ENCODE assay signal across 9 cellular contexts in the genomic region with DNA sequence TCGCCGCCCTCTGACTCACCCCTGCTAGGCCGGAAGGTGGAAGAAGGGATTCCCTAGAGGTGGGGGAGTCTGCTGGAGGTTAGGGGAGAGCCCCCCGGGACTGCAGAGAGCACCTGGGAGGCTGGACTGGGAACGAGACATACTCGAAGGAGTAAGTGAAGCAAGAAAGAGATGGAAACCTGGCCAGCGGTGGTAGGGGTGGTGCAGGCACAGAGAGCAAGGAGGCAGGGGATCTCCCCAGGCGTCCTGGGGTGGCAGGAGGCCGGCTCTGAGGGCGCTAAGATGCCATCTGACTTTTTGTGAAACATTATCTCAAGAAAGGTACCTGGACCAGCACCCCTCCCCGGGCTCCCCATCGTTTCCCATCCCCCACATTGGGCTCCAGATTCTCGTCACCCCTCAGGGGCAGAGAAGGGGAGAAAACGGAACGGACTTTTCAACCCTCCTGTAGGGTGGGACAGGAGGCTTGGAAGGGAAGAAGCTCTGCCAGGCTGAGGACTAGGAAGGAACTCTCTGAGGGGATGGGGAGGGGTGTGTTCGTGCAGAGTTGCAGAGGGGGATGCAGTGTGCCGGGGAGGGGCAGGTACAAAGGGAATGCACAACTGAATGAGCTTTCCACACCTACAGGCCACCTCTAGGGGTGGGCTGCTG. TPM values are rescaled to one million over a fixed set of nuclear protein-coding genes. Genes with fewer than 3 reads are reported as not detected.
DNase-seq lines count a peak whose midpoint lies in the region; ATAC-seq, FAIRE-seq and TF ChIP-seq lines count a peak whose summit lies in the region.
"Had no signal": no experiment of that assay in that cellular context is flagged by ENCODE, and none has a peak within 500 bp of the region (broad histone marks: within the 10 kb centered on the region; RNA-seq: fewer than 3 reads in every experiment).

No MANE protein-coding gene starts in this region.

- no peak overlapping the region for H2BK12ac ChIP-seq in mesenchymal stem cell (ENCODE audit: low read length in 2 of 2)

- H2AK5ac ChIP-seq in mesenchymal stem cell (ENCODE audit: low read length, severe bottlenecking): no peak overlapping the region

- peak overlapping the region; percentile 37 for H3K4me3 ChIP-seq in A549
- peak overlapping the region; percentile 60 for H3K4me3 ChIP-seq in GM23248
- H3K4me3 ChIP-seq in K562: no peak overlapping the region
- H3K4me3 ChIP-seq in mesenchymal stem cell (ENCODE audit: insufficient read depth in 1 of 2, low read depth in 1 of 2, low read length in 2 of 2): peak overlapping the region in 1 of 2 experiments; percentile 70

- CTCF ChIA-PET in A549 (lab: Yijun Ruan, JAX): interaction anchor here (1.4 to 2.6 kb wide), 6 partner anchors 9 to 310 kb away, joined by 3 to 15 read pairs (median 5); no protein-coding TSS in a partner anchor
- CTCF ChIA-PET in K562 (lab: Yijun Ruan, JAX; ENCODE audit: low intra/inter-chr PET ratio): interaction anchor here (0.5 kb wide), 1 partner anchor 113 kb away, joined by 3 read pairs; no protein-coding TSS in a partner anchor

- intact Hi-C loops in K562 (cut with micrococcal nuclease): no loop called here

- POLR2A ChIA-PET in A549 (lab: Yijun Ruan, JAX) (interaction anchor here (0.5 to 1.4 kb wide), 4 partner anchors 9 to 40 kb away, joined by 3 to 6 read pairs (median 6); a partner anchor contains a TSS), K562 (lab: Yijun Ruan, JAX) (interaction anchor here (0.6 to 2.3 kb wide), 3 partner anchors 9 to 503 kb away, joined by 3 to 11 read pairs (median 3); no protein-coding TSS in a partner anchor)

- no peak overlapping the region for H3K27ac ChIP-seq in A549
- no peak overlapping the region for H3K27ac ChIP-seq in GM23248
- no peak overlapping the region for H3K27ac ChIP-seq in K562 (ENCODE audit: extremely low read depth, low read depth, low read length)
- H3K27ac ChIP-seq in mesenchymal stem cell (ENCODE audit: low read length, poor library complexity, severe bottlenecking): no peak overlapping the region
- H3K27ac ChIP-seq: transverse colon had no signal

- H3K9me1 ChIP-seq in K562 (ENCODE audit: control insufficient read depth, insufficient read depth, low read length): no peaks in the 10 kb centered on the region

- H2AFZ ChIP-seq in GM23248 (no peak overlapping the region), K562 (ENCODE audit: low read depth, low read length) (no peak overlapping the region), mesenchymal stem cell (ENCODE audit: low read depth, low read length) (no peak overlapping the region)

- TF ChIP-seq RAD21 in A549 (conservative IDR thresholded peaks at IDR 0.05 in 1 of 2, IDR thresholded peaks at IDR 0.05 in 1 of 2) (no peak), K562 (CRISPR knock-in tag; conservative IDR thresholded peaks at IDR 0.05 in 1 of 2, IDR thresholded peaks at IDR 0.05 in 1 of 2) (no peak)

- TF ChIP-seq EP300 in A549 (IDR thresholded peaks at IDR 0.05): no peak
- TF ChIP-seq EP300 in K562 (IDR thresholded peaks at IDR 0.05; ENCODE audit: low read length): no peak

- no peak overlapping the region for H3K4ac ChIP-seq in mesenchymal stem cell (ENCODE audit: low read depth in 1 of 2, low read length in 2 of 2)

- H2BK120ac ChIP-seq in mesenchymal stem cell (ENCODE audit: low read depth, low read length): no peak overlapping the region

- H3K9ac ChIP-seq in GM23248: no peak overlapping the region
- H3K9ac ChIP-seq in K562 (ENCODE audit: insufficient read depth in 1 of 2, low read depth in 2 of 2, low read length in 2 of 2): 0 out of 4 replicates have a peak overlapping the region, but pooled peaks of 1 of the 2 experiments have one; percentile 32
- no peak overlapping the region for H3K9ac ChIP-seq in mesenchymal stem cell (ENCODE audit: low read length)

- H3K4me1 ChIP-seq in A549 (0 out of 3 replicates have a peak, but pooled peaks cover 4% of the 10 kb centered on the region), GM23248 (ENCODE audit: insufficient read depth) (no peaks in the 10 kb centered on the region), K562 (replicated peaks in 1 of 2; ENCODE audit: control insufficient read depth in 2 of 2, insufficient read depth in 2 of 2, low read length in 2 of 2) (peaks cover 0 to 17% of the 10 kb centered on the region in 2 experiments; a peak in 2 of 5 replicates), mesenchymal stem cell (ENCODE audit: control insufficient read depth, insufficient read depth, low read depth, low read length) (peaks cover 9% of the 10 kb centered on the region)

- H3F3A ChIP-seq in GM23248 (ENCODE audit: insufficient read depth): no peaks in the 10 kb centered on the region

- no peak overlapping the region for H3K14ac ChIP-seq in mesenchymal stem cell (ENCODE audit: low read length in 2 of 2)

- no peaks in the 10 kb centered on the region for H3K9me2 ChIP-seq in GM23248 (ENCODE audit: insufficient read depth)

- TF ChIP-seq POLR2A in A549 (IDR thresholded peaks at IDR 0.05; ENCODE audit: low read length): no peak
- TF ChIP-seq POLR2A in K562 (conservative IDR thresholded peaks at IDR 0.05): no peak

- peaks cover 8% of the 10 kb centered on the region for H3K27me3 ChIP-seq in GM23248 (replicated peaks; ENCODE audit: insufficient read depth)
- peaks cover 34 to 85% of the 10 kb centered on the region in 2 experiments; a peak in 4 of 5 replicates for H3K27me3 ChIP-seq in K562 (ENCODE audit: control insufficient read depth in 2 of 2, insufficient read depth in 2 of 2, low read length in 2 of 2)
- H3K27me3 ChIP-seq in mesenchymal stem cell (ENCODE audit: control insufficient read depth in 1 of 2, insufficient read depth in 1 of 2, low read length in 2 of 2): peaks cover 64 to 72% of the 10 kb centered on the region in 2 experiments

- no peak overlapping the region for H3K23ac ChIP-seq in mesenchymal stem cell (ENCODE audit: low read length in 2 of 2)

- in situ Hi-C loops in GM23248 (cut with MboI) (loop anchor here (10.0 kb wide), 1 partner anchor 317 kb away; no protein-coding TSS in a partner anchor), K562 (cut with MboI) (no loop called here)

- H3K79me1 ChIP-seq in mesenchymal stem cell (replicated peaks; ENCODE audit: low read length, poor library complexity, severe bottlenecking): no peaks in the 10 kb centered on the region

- 11% methylated on average over 15 of the region's 17 CpGs for WGBS in A549 (ENCODE audit: missing lambda C conversion rate)
- WGBS in GM23248 (ENCODE audit: low coverage in 1 of 2, low lambda C conversion rate in 2 of 2, missing lambda C conversion rate in 2 of 2), 2 experiments: 19 to 21% methylated on average over 17 of the region's 17 CpGs
- WGBS in K562 (ENCODE audit: insufficient coverage, low coverage, missing lambda C conversion rate): 10% methylated on average over 17 of the region's 17 CpGs
- WGBS in mesenchymal stem cell: 42% methylated on average over 12 of the region's 17 CpGs

- no TSS peak for BruUV-seq in K562 (replicated peaks; lab: Mats Ljungman, UMichigan)

- TF ChIP-seq CTCF in A549 (IDR thresholded peaks at IDR 0.05) (no peak), K562 (IDR thresholded peaks at IDR 0.05 in 2 of 3, conservative IDR thresholded peaks at IDR 0.05 in 1 of 3; ENCODE audit: insufficient read depth in 2 of 3, low read depth in 1 of 3, low read length in 3 of 3) (no peak)

- H3K36me3 ChIP-seq in GM23248 (ENCODE audit: low read depth) (no peaks in the 10 kb centered on the region), K562 (ENCODE audit: control insufficient read depth, insufficient read depth, low read length) (no peaks in the 10 kb centered on the region), mesenchymal stem cell (ENCODE audit: control insufficient read depth in 1 of 2, insufficient read depth in 2 of 2, low read depth in 1 of 2, low read length in 2 of 2) (no peaks in the 10 kb centered on the region)
- H3K36me3 ChIP-seq: transverse colon had no signal

- no peak overlapping the region for H2BK5ac ChIP-seq in mesenchymal stem cell (ENCODE audit: low read depth, low read length, poor library complexity, severe bottlenecking)

- DNase-seq in A549 (ENCODE audit: low read depth in 1 of 2, low spot score in 1 of 2) (no peak), GM23248 (no peak), K562 (ENCODE audit: extremely low read depth in 1 of 4, low spot score in 3 of 4) (no peak), mesenchymal stem cell (no peak), mucosa of gallbladder (ENCODE audit: low spot score) (no peak), RKO (ENCODE audit: low spot score) (no peak), NCI-H187 treated with DMSO at 0.1 percent for 48 hours (lab: John Stamatoyannopoulos, UW) (no peak), DMS53 treated with DMSO at 0.1 percent for 48 hours (lab: John Stamatoyannopoulos, UW; ENCODE audit: unreplicated experiment) (no peak)

- H4K91ac ChIP-seq in mesenchymal stem cell (ENCODE audit: low read length): no peak overlapping the region

- H3K9me3 ChIP-seq in A549 (no peaks in the 10 kb centered on the region), GM23248 (ENCODE audit: low read depth) (no peaks in the 10 kb centered on the region), K562 (replicated peaks; ENCODE audit: control insufficient read depth, insufficient read depth, low read depth, low read length) (no peaks in the 10 kb centered on the region), mesenchymal stem cell (ENCODE audit: control insufficient read depth, low read length) (no peaks in the 10 kb centered on the region)
- H3K9me3 ChIP-seq: transverse colon had no signal

- H2BK15ac ChIP-seq in mesenchymal stem cell (ENCODE audit: low read depth, poor library complexity, severe bottlenecking): no peak overlapping the region

- H3K79me2 ChIP-seq in GM23248 (ENCODE audit: insufficient read depth) (no peaks in the 10 kb centered on the region), K562 (ENCODE audit: control insufficient read depth, insufficient read depth, low read length) (no peaks in the 10 kb centered on the region)

- no peaks in the 10 kb centered on the region for H4K20me1 ChIP-seq in GM23248 (ENCODE audit: insufficient read depth)
- peaks cover 5% of the 10 kb centered on the region for H4K20me1 ChIP-seq in K562 (replicated peaks; ENCODE audit: control insufficient read depth, insufficient read depth, low read length)

- no peak for FAIRE-seq in A549 (lab: Jason Lieb, UNC)
- FAIRE-seq in K562 (lab: Jason Lieb, UNC): no peak

- H3K18ac ChIP-seq in mesenchymal stem cell (ENCODE audit: low read depth in 1 of 2, low read length in 2 of 2): no peak overlapping the region

- ATAC-seq in A549: peak; percentile 9 to 17; a peak in 3 of 6 replicates
- ATAC-seq in K562: no peak

- H3K4me2 ChIP-seq in A549 (peak overlapping the region; percentile 87), GM23248 (ENCODE audit: unreplicated experiment) (peak overlapping the region; percentile 60), K562 (ENCODE audit: insufficient read depth, low read length) (no peak overlapping the region), mesenchymal stem cell (ENCODE audit: low read length, poor library complexity, severe bottlenecking) (peak overlapping the region; percentile 33)

- H4K8ac ChIP-seq in mesenchymal stem cell (ENCODE audit: low read length): no peak overlapping the region

RNA-seq across cellular contexts. Expression of a gene that starts 0.7 kb away (rescaled TPM):
- 0.21 and 0.36 TPM in 2 replicates for polyA plus RNA-seq in A549 (2011; rRNA removed)
- polyA plus RNA-seq in A549 (2012; cell fraction: cytosol; rRNA removed): 0.17 and 0.30 TPM in 2 replicates
- 0.43 and 0.52 TPM in 2 replicates for polyA plus RNA-seq in A549 (2012; cell fraction: nucleus; rRNA removed)
- polyA plus RNA-seq in A549 (2017; fragmentation: RNase III; extraction: RNeasy Plus Mini Kit Qiagen cat#74134 plus additional on column Dnase treatment): 0.21 to 0.28 TPM (median 0.25 TPM) in 3 replicates
- 0.66 and 0.97 TPM in 2 replicates for polyA minus RNA-seq in A549 (2011; rRNA and poly(A)+ RNA removed)
- total RNA-seq in GM23248 (2014; rRNA removed; shearing (Covaris generic)): not detected in 2 replicates
- polyA plus RNA-seq in GM23248 (2016; fragmentation: Nextera tagmentation; extraction: Ambion mirVana): not detected in 2 replicates
- not detected in 2 replicates for total RNA-seq in K562 (2011; cell fraction: chromatin; rRNA removed; ENCODE audit: low replicate concordance)
- total RNA-seq in K562 (2011; cell fraction: nucleolus; rRNA removed): not detected in 2 replicates
- not detected in 2 replicates for total RNA-seq in K562 (2011; cell fraction: nucleoplasm; rRNA removed)
- not detected in 2 replicates for total RNA-seq in K562 (2014; rRNA removed)
- not detected in 2 replicates for total RNA-seq in K562 (2014; rRNA removed; fragmentation: Illumina TruSeq; extraction: Trizol)
- not detected in 2 replicates for total RNA-seq in K562 (2015; rRNA removed; fragmentation: Illumina TruSeq; extraction: Trizol)
- not detected in 2 replicates for total RNA-seq in K562 (2021)
- not detected in 2 replicates for polyA plus RNA-seq in K562 (2011; rRNA removed)
- polyA plus RNA-seq in K562 (2011; cell fraction: cytosol; rRNA removed): not detected in 2 replicates
- not detected in 2 replicates for polyA plus RNA-seq in K562 (2011; cell fraction: nucleus; rRNA removed)
- polyA plus RNA-seq in K562 (2012): 0.03 and 0.07 TPM in 2 replicates
- not detected in 2 replicates for polyA plus RNA-seq in K562 (2014; fragmentation: Illumina TruSeq; extraction: Trizol)
- polyA plus RNA-seq in K562 (2014; fragmentation: Nextera tagmentation; extraction: Ambion mirVana): under 1 TPM in 1 of 2 experiments, not detected in 1; 0.01 TPM
- not detected in 2 replicates for polyA plus RNA-seq in K562 (2014; rRNA removed)
- not detected in 2 replicates for polyA minus RNA-seq in K562 (2011; rRNA and poly(A)+ RNA removed)
- not detected in 2 replicates for polyA minus RNA-seq in K562 (2011; cell fraction: cytosol; rRNA and poly(A)+ RNA removed)
- polyA minus RNA-seq in K562 (2011; cell fraction: nucleus; rRNA and poly(A)+ RNA removed): 0.11 TPM in 1 of 2 replicates, not detected in the other
- polyA plus RNA-seq in mesenchymal stem cell (2013, experiment 1 of 2): not detected
- 0.01 TPM for polyA plus RNA-seq in mesenchymal stem cell (2013, experiment 2 of 2)
- 0.17 TPM for total RNA-seq in mucosa of gallbladder

RNA-seq across cellular contexts. Expression of a gene that starts 9.8 kb away (rescaled TPM):
- polyA plus RNA-seq in A549 (2011; rRNA removed): 17.6 and 26.6 TPM in 2 replicates
- 7.9 and 10.6 TPM in 2 replicates for polyA plus RNA-seq in A549 (2012; cell fraction: cytosol; rRNA removed)
- 5.3 and 11.3 TPM in 2 replicates for polyA plus RNA-seq in A549 (2012; cell fraction: nucleus; rRNA removed)
- polyA plus RNA-seq in A549 (2017; fragmentation: RNase III; extraction: RNeasy Plus Mini Kit Qiagen cat#74134 plus additional on column Dnase treatment): 41.9 to 49.7 TPM (median 47.2 TPM) in 3 replicates
- polyA minus RNA-seq in A549 (2011; rRNA and poly(A)+ RNA removed): 12.5 and 20.9 TPM in 2 replicates
- total RNA-seq in GM23248 (2014; rRNA removed; shearing (Covaris generic)): 31.9 and 37.9 TPM in 2 replicates
- 5.7 and 7.8 TPM in 2 replicates for polyA plus RNA-seq in GM23248 (2016; fragmentation: Nextera tagmentation; extraction: Ambion mirVana)
- total RNA-seq in K562 (2011; cell fraction: chromatin; rRNA removed; ENCODE audit: low replicate concordance): 32.4 and 54.0 TPM in 2 replicates
- 26.2 and 28.7 TPM in 2 replicates for total RNA-seq in K562 (2011; cell fraction: nucleolus; rRNA removed)
- total RNA-seq in K562 (2011; cell fraction: nucleoplasm; rRNA removed): 24.3 and 36.3 TPM in 2 replicates
- 21.6 and 25.2 TPM in 2 replicates for total RNA-seq in K562 (2014; rRNA removed)
- total RNA-seq in K562 (2014; rRNA removed; fragmentation: Illumina TruSeq; extraction: Trizol): 28.5 and 32.1 TPM in 2 replicates
- total RNA-seq in K562 (2015; rRNA removed; fragmentation: Illumina TruSeq; extraction: Trizol): 31.6 and 33.2 TPM in 2 replicates
- 58.8 and 62.4 TPM in 2 replicates for total RNA-seq in K562 (2021)
- 14.2 and 17.7 TPM in 2 replicates for polyA plus RNA-seq in K562 (2011; rRNA removed)
- 5.4 and 7.9 TPM in 2 replicates for polyA plus RNA-seq in K562 (2011; cell fraction: cytosol; rRNA removed)
- polyA plus RNA-seq in K562 (2011; cell fraction: nucleus; rRNA removed): 33.8 and 37.6 TPM in 2 replicates
- polyA plus RNA-seq in K562 (2012): 43.5 and 51.3 TPM in 2 replicates
- 39.0 and 48.3 TPM in 2 replicates for polyA plus RNA-seq in K562 (2014; fragmentation: Illumina TruSeq; extraction: Trizol)
- 10 to 100 TPM in 1 of 2 experiments, 1 to 10 TPM in 1; 8.0 to 10.6 TPM for polyA plus RNA-seq in K562 (2014; fragmentation: Nextera tagmentation; extraction: Ambion mirVana)
- 17.9 and 27.6 TPM in 2 replicates for polyA plus RNA-seq in K562 (2014; rRNA removed)
- polyA minus RNA-seq in K562 (2011; rRNA and poly(A)+ RNA removed): 8.3 and 8.9 TPM in 2 replicates
- 12.8 and 15.7 TPM in 2 replicates for polyA minus RNA-seq in K562 (2011; cell fraction: cytosol; rRNA and poly(A)+ RNA removed)
- 12.1 and 22.4 TPM in 2 replicates for polyA minus RNA-seq in K562 (2011; cell fraction: nucleus; rRNA and poly(A)+ RNA removed)
- polyA plus RNA-seq in mesenchymal stem cell (2013, experiment 1 of 2): 51.6 TPM
- 50.8 TPM for polyA plus RNA-seq in mesenchymal stem cell (2013, experiment 2 of 2)
- 84.0 TPM for total RNA-seq in mucosa of gallbladder

RNA-seq across cellular contexts. Expression of a gene that starts 39.7 kb away (rescaled TPM):
- polyA plus RNA-seq in A549 (2011; rRNA removed): 170 and 171 TPM in 2 replicates
- polyA plus RNA-seq in A549 (2012; cell fraction: cytosol; rRNA removed): 55.4 and 62.7 TPM in 2 replicates
- 90.0 and 104 TPM in 2 replicates for polyA plus RNA-seq in A549 (2012; cell fraction: nucleus; rRNA removed)
- 71.7 to 76.1 TPM (median 76.0 TPM) in 3 replicates for polyA plus RNA-seq in A549 (2017; fragmentation: RNase III; extraction: RNeasy Plus Mini Kit Qiagen cat#74134 plus additional on column Dnase treatment)
- polyA minus RNA-seq in A549 (2011; rRNA and poly(A)+ RNA removed): 264 and 283 TPM in 2 replicates
- total RNA-seq in GM23248 (2014; rRNA removed; shearing (Covaris generic)): 71.3 and 84.6 TPM in 2 replicates
- 61.2 and 61.3 TPM in 2 replicates for polyA plus RNA-seq in GM23248 (2016; fragmentation: Nextera tagmentation; extraction: Ambion mirVana)
- 167 and 223 TPM in 2 replicates for total RNA-seq in K562 (2011; cell fraction: chromatin; rRNA removed; ENCODE audit: low replicate concordance)
- total RNA-seq in K562 (2011; cell fraction: nucleolus; rRNA removed): 128 and 132 TPM in 2 replicates
- total RNA-seq in K562 (2011; cell fraction: nucleoplasm; rRNA removed): 127 and 128 TPM in 2 replicates
- total RNA-seq in K562 (2014; rRNA removed): 48.0 and 53.6 TPM in 2 replicates
- 60.2 and 63.6 TPM in 2 replicates for total RNA-seq in K562 (2014; rRNA removed; fragmentation: Illumina TruSeq; extraction: Trizol)
- total RNA-seq in K562 (2015; rRNA removed; fragmentation: Illumina TruSeq; extraction: Trizol): 66.2 and 68.0 TPM in 2 replicates
- 94.2 and 96.9 TPM in 2 replicates for total RNA-seq in K562 (2021)
- 117 and 123 TPM in 2 replicates for polyA plus RNA-seq in K562 (2011; rRNA removed)
- polyA plus RNA-seq in K562 (2011; cell fraction: cytosol; rRNA removed): 62.0 and 83.9 TPM in 2 replicates
- 176 and 229 TPM in 2 replicates for polyA plus RNA-seq in K562 (2011; cell fraction: nucleus; rRNA removed)
- 45.6 and 52.9 TPM in 2 replicates for polyA plus RNA-seq in K562 (2012)
- polyA plus RNA-seq in K562 (2014; fragmentation: Illumina TruSeq; extraction: Trizol): 67.0 and 75.9 TPM in 2 replicates
- 10 to 100 TPM; 30.1 to 41.2 TPM for polyA plus RNA-seq in K562 (2014; fragmentation: Nextera tagmentation; extraction: Ambion mirVana)
- polyA plus RNA-seq in K562 (2014; rRNA removed): 46.3 and 51.3 TPM in 2 replicates
- 157 and 202 TPM in 2 replicates for polyA minus RNA-seq in K562 (2011; rRNA and poly(A)+ RNA removed)
- polyA minus RNA-seq in K562 (2011; cell fraction: cytosol; rRNA and poly(A)+ RNA removed): 61.0 and 68.0 TPM in 2 replicates
- polyA minus RNA-seq in K562 (2011; cell fraction: nucleus; rRNA and poly(A)+ RNA removed): 58.7 and 108 TPM in 2 replicates
- polyA plus RNA-seq in mesenchymal stem cell (2013, experiment 1 of 2): 93.5 TPM
- polyA plus RNA-seq in mesenchymal stem cell (2013, experiment 2 of 2): 91.9 TPM
- 146 TPM for total RNA-seq in mucosa of gallbladder
